In the genomic region with DNA sequence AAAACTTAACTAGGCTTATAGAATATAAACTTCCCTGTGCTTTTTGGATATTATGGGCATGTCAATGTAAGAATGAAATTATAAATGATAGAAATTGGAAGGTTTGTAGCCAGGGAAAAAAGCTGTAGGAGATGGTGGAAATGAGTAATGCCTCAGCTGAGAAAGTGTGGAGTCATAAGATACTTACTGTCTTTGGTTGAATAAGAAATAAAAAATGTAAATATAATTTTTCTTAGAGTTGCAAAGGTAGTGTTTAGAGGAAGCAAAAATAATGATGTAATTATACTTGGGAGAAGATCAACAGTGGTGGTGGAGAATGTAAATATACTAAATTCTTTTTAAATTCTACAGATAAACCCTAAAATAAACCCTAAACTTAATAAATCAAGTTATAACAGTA, we compare ENCODE assay signal across 1 cellular context.
TF ChIP-seq lines count a peak whose summit lies in the region.

No MANE protein-coding gene starts in this region.

TF ChIP-seq in IMR-90, 13 proteins besides CTCF, POLR2A, EP300 and RAD21:
- no peak for TF ChIP-seq USF2 (IDR thresholded peaks at IDR 0.05; ENCODE audit: low read depth, low read length)
- peak; percentile 60; the same call in 1 of the 2 replicates for TF ChIP-seq NFE2L2 (IDR thresholded peaks at IDR 0.05; ENCODE audit: low read depth, low read length)
- no peak for TF ChIP-seq RFX5 (IDR thresholded peaks at IDR 0.05; ENCODE audit: low read depth, low read length)
- no peak for TF ChIP-seq MXI1 (IDR thresholded peaks at IDR 0.05; ENCODE audit: borderline replicate concordance, low read depth, low read length)
- no peak for TF ChIP-seq RCOR1 (IDR thresholded peaks at IDR 0.05; ENCODE audit: insufficient replicate concordance, low read length)
- TF ChIP-seq SMC3 (IDR thresholded peaks at IDR 0.05; ENCODE audit: low read depth, low read length), result no peak
- no peak for TF ChIP-seq CHD1 (IDR thresholded peaks at IDR 0.05; ENCODE audit: low read depth, low read length)
- TF ChIP-seq MAZ (IDR thresholded peaks at IDR 0.05; ENCODE audit: borderline replicate concordance, low read depth, low read length), result no peak
- TF ChIP-seq FOS (IDR thresholded peaks at IDR 0.05; ENCODE audit: low read depth, low read length), result peak; percentile 50; the same call in 1 of the 2 replicates
- TF ChIP-seq, protein P1, sequence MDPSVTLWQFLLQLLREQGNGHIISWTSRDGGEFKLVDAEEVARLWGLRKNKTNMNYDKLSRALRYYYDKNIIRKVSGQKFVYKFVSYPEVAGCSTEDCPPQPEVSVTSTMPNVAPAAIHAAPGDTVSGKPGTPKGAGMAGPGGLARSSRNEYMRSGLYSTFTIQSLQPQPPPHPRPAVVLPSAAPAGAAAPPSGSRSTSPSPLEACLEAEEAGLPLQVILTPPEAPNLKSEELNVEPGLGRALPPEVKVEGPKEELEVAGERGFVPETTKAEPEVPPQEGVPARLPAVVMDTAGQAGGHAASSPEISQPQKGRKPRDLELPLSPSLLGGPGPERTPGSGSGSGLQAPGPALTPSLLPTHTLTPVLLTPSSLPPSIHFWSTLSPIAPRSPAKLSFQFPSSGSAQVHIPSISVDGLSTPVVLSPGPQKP (IDR thresholded peaks at IDR 0.05; ENCODE audit: borderline replicate concordance, low read depth, low read length), result no peak
- TF ChIP-seq BHLHE40 (IDR thresholded peaks at IDR 0.05; ENCODE audit: low read depth, low read length), result 0 out of 2 replicates have a peak, but pooled peaks have one; percentile 13
- peak; percentile 23; the same call in 1 of the 2 replicates for TF ChIP-seq MAFK (IDR thresholded peaks at IDR 0.05; ENCODE audit: low read depth, low read length)
- peak; percentile 41; the same call in 1 of the 2 replicates for TF ChIP-seq CEBPB (IDR thresholded peaks at IDR 0.05; ENCODE audit: low read depth, low read length)
